Comparison of ENCODE assay signal across 1 cellular context in the genomic region with DNA sequence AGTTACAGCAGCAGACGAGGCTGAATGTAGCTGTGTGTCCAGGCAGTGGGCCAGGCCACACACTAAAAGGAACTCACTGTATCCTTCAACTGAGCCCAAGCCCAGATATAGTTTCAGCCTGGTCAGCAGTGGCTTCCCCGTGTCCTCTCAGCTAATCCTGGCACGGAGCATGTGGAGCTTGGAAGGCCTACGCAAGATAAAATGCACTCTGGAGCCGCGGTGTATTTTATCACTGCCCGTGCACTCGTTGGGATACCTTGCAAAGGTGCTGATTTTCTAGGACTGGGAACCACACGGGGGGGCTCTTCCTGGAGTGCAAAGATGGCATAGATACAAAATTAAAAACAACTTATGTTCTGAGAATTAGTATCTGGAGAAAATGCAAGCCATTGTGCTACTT.
TF ChIP-seq lines count a peak whose summit lies in the region.

No MANE protein-coding gene starts in this region.

TF ChIP-seq in HepG2, 621 proteins besides CTCF, POLR2A, EP300 and RAD21:
- TF ChIP-seq CBFB (CRISPR knock-in tag; IDR thresholded peaks at IDR 0.05) (no peak), TP53 (CRISPR knock-in tag; conservative IDR thresholded peaks at IDR 0.05) (no peak)
- TF ChIP-seq, protein P1, sequence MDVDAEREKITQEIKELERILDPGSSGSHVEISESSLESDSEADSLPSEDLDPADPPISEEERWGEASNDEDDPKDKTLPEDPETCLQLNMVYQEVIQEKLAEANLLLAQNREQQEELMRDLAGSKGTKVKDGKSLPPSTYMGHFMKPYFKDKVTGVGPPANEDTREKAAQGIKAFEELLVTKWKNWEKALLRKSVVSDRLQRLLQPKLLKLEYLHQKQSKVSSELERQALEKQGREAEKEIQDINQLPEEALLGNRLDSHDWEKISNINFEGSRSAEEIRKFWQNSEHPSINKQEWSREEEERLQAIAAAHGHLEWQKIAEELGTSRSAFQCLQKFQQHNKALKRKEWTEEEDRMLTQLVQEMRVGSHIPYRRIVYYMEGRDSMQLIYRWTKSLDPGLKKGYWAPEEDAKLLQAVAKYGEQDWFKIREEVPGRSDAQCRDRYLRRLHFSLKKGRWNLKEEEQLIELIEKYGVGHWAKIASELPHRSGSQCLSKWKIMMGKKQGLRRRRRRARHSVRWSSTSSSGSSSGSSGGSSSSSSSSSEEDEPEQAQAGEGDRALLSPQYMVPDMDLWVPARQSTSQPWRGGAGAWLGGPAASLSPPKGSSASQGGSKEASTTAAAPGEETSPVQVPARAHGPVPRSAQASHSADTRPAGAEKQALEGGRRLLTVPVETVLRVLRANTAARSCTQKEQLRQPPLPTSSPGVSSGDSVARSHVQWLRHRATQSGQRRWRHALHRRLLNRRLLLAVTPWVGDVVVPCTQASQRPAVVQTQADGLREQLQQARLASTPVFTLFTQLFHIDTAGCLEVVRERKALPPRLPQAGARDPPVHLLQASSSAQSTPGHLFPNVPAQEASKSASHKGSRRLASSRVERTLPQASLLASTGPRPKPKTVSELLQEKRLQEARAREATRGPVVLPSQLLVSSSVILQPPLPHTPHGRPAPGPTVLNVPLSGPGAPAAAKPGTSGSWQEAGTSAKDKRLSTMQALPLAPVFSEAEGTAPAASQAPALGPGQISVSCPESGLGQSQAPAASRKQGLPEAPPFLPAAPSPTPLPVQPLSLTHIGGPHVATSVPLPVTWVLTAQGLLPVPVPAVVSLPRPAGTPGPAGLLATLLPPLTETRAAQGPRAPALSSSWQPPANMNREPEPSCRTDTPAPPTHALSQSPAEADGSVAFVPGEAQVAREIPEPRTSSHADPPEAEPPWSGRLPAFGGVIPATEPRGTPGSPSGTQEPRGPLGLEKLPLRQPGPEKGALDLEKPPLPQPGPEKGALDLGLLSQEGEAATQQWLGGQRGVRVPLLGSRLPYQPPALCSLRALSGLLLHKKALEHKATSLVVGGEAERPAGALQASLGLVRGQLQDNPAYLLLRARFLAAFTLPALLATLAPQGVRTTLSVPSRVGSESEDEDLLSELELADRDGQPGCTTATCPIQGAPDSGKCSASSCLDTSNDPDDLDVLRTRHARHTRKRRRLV (CRISPR knock-in tag; IDR thresholded peaks at IDR 0.05), result no peak
- TF ChIP-seq, protein P2, sequence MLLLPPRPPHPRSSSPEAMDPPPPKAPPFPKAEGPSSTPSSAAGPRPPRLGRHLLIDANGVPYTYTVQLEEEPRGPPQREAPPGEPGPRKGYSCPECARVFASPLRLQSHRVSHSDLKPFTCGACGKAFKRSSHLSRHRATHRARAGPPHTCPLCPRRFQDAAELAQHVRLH (CRISPR knock-in tag; IDR thresholded peaks at IDR 0.05; ENCODE audit: borderline replicate concordance, low read depth), result no peak
